Comparison of ENCODE assay signal across 14 cellular contexts in genomic region chr12:116919247-116919671, GRCh38. TPM values are rescaled to one million over a fixed set of nuclear protein-coding genes. Genes with fewer than 3 reads are reported as not detected.
A peak's percentile ranks its signal among the peaks of the same experiment; 100 is the strongest.
DNase-seq lines count a peak whose midpoint lies in the region; ATAC-seq and TF ChIP-seq lines count a peak whose summit lies in the region.
"Had no signal": no experiment of that assay in that cellular context is flagged by ENCODE, and none has a peak within 500 bp of the region (broad histone marks: within the 10 kb centered on the region; RNA-seq: fewer than 3 reads in every experiment).

No MANE protein-coding gene starts in this region.

- no peaks in the 10 kb centered on the region; the same call in 1 of the 2 replicates for H3K36me3 ChIP-seq in SK-N-MC (ENCODE audit: insufficient read depth, low read length)

- H3K4me3 ChIP-seq in LNCaP clone FGC (ENCODE audit: low read depth, low read length) (no peak overlapping the region; the same call in 1 of the 2 replicates), SK-N-MC (peak overlapping the region; percentile 12; the same call in 1 of the 2 replicates)

- no peaks in the 10 kb centered on the region for H3K9me3 ChIP-seq in SK-N-MC (ENCODE audit: low read depth, low read length)

- TF ChIP-seq CTCF in LNCaP clone FGC (IDR thresholded peaks at IDR 0.05; ENCODE audit: control insufficient read depth, extremely low read depth, insufficient read depth) = no peak

- no peak overlapping the region for H3K9ac ChIP-seq in SK-N-MC (ENCODE audit: insufficient read length)

- DNase-seq in COLO668 (lab: John Stamatoyannopoulos, UW; ENCODE audit: unreplicated experiment) = peak; percentile 30
- peak; percentile 64 for DNase-seq in LNCaP clone FGC (ENCODE audit: low read depth)
- DNase-seq in SK-N-MC (ENCODE audit: low read depth, low spot score) = no peak
- DNase-seq in mucosa of gallbladder (ENCODE audit: low spot score) = peak; percentile 11
- no peak for DNase-seq in posterior vena cava (ENCODE audit: low spot score)
- DNase-seq: activated CD4-positive, alpha-beta memory T cell treated with anti-CD3 and anti-CD28 coated beads, Interleukin-2, amount 10 ng/mL, durations not matched to agents 7 days and 5 days; activated naive CD4-positive, alpha-beta T cell treated with Interleukin-2 at 50 U/mL for 16 hours; CD4-positive, alpha-beta memory T cell; stimulated activated CD4-positive, alpha-beta T cell treated with anti-CD3 and anti-CD28 coated beads, Interleukin-2, amount 100 ng/mL, for 48 hours had no signal

- H3K27ac ChIP-seq in SK-N-MC = peak overlapping the region; percentile 58; the same call in 1 of the 2 replicates

- intact Hi-C loops in posterior vena cava (cut with DNase I) = no loop called here

- no peak for ATAC-seq in GM21717 (IDR thresholded peaks at IDR 0.05; ENCODE audit: unreplicated experiment)
- ATAC-seq in HG02571 (IDR thresholded peaks at IDR 0.05; ENCODE audit: unreplicated experiment) = no peak
- ATAC-seq in SK-N-SH treated with all-trans-retinoic acid at 6 μM for 48 hours = no peak

TF ChIP-seq in SK-N-SH treated with all-trans-retinoic acid at 6 μM for 48 hours, 23 proteins besides CTCF, POLR2A, EP300 and RAD21:
- TF ChIP-seq TSHZ2 (CRISPR knock-in tag; IDR thresholded peaks at IDR 0.05) (no peak), ZNF8 (CRISPR knock-in tag; IDR thresholded peaks at IDR 0.05) (no peak), PPARA (CRISPR knock-in tag; IDR thresholded peaks at IDR 0.05; ENCODE audit: borderline replicate concordance) (no peak), ESRRG (CRISPR knock-in tag; IDR thresholded peaks at IDR 0.05) (no peak), ZNF70 (CRISPR knock-in tag; IDR thresholded peaks at IDR 0.05) (no peak), CREB5 (CRISPR knock-in tag; IDR thresholded peaks at IDR 0.05; ENCODE audit: low read depth) (no peak), PATZ1 (CRISPR knock-in tag; IDR thresholded peaks at IDR 0.05; ENCODE audit: borderline replicate concordance) (no peak), TCF4 (CRISPR knock-in tag; IDR thresholded peaks at IDR 0.05; ENCODE audit: borderline replicate concordance) (no peak), CSRNP3 (CRISPR knock-in tag; IDR thresholded peaks at IDR 0.05) (no peak)

RNA-seq across cellular contexts. Expression of gene FBXW8, which starts 8.5 kb away (rescaled TPM):
- total RNA-seq in mucosa of gallbladder (11.7 TPM), posterior vena cava (10 to 100 TPM; 13.3 to 14.7 TPM)

RNA-seq across cellular contexts. Expression of gene HRK, which starts 38.0 kb away (rescaled TPM):
- total RNA-seq in mucosa of gallbladder = 0.03 TPM
- total RNA-seq in posterior vena cava = not detected
- total RNA-seq: activated CD4-positive, alpha-beta memory T cell treated with anti-CD3 and anti-CD28 coated beads, Interleukin-2, amount 10 ng/mL, durations not matched to agents 7 days and 5 days; CD4-positive, alpha-beta memory T cell; M059J; T-helper 1 cell treated with Interleukin-12 subunit alpha and Interleukin-12 subunit beta and Interleukin-4 antibody, amounts not matched to agents 30 ng/mL and 1 ng/mL, for 36 hours had no signal

Comparison
In these comparisons a context has a peak if more than half of its experiments do, and no peak if none do; other contexts are left out.
1. DNase-seq: peak in COLO668 (single experiment), LNCaP clone FGC (single experiment) and mucosa of gallbladder (single experiment); none in SK-N-MC (single experiment) and posterior vena cava (single experiment).